19 cellular contexts compared by ENCODE assay signal in the genomic region with DNA sequence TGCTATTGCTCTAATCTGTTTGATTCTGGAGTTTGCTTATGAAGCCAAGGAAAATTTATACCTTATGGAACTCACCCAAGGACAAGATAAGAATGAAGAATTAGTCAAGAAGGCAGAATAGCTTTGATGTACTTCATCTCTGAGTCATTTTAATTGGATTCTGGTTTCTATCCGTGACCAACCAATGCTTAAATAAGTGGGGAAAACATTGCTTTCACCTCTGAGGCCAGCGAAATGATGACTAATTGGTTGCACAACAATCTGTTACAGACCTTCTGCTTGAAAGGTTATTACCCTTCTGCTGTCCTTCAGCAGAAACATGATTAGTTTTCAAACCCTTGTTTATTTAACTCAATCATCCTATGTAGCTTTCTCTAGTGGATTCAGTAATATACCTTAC.
"Had no signal": no experiment of that assay in that cellular context is flagged by ENCODE, and none has a peak within 500 bp of the region (broad histone marks: within the 10 kb centered on the region; RNA-seq: fewer than 3 reads in every experiment).

No MANE protein-coding gene starts in this region.

- DNase-seq: activated CD4-positive, alpha-beta T cell treated with anti-CD3 and anti-CD28 coated beads for 4 hours; activated CD4-positive, alpha-beta T cell treated with anti-CD3 and anti-CD28 coated beads, Interleukin-2, amount 50 U/mL, for 48 hours; activated CD4-positive, CD25-positive, alpha-beta regulatory T cell; activated CD8-positive, alpha-beta memory T cell treated with anti-CD3 and anti-CD28 coated beads, Interleukin-2, amount 50 U/mL, for 48 hours; activated naive CD4-positive, alpha-beta T cell treated with Interleukin-2 at 50 U/mL for 16 hours; activated naive CD8-positive, alpha-beta T cell treated with anti-CD3 and anti-CD28 coated beads for 36 hours; activated T-cell treated with anti-CD3 and anti-CD28 coated beads, Interleukin-2, amount 50 U/mL, for 48 hours; amniotic stem cell; lower lobe of right lung; naive B cell; occipital lobe; stimulated activated CD4-positive, alpha-beta T cell treated with anti-CD3 and anti-CD28 coated beads, Interleukin-12 subunit alpha, Interleukin-12 subunit beta, amount 100 ng/mL, for 4 hours; stimulated activated CD4-positive, alpha-beta T cell treated with anti-CD3 and anti-CD28 coated beads, Interleukin-4, amount 100 ng/mL, for 4 hours; stimulated activated naive CD8-positive, alpha-beta T cell treated with anti-CD3 and anti-CD28 coated beads, Interleukin-15, Interleukin-2, amounts not matched to agents 100 U/mL and 50 U/mL, for 24 hours; T-helper 9 cell; upper lobe of left lung had no signal

- H3K36me3 ChIP-seq: breast epithelium, esophagus muscularis mucosa, lower lobe of right lung, upper lobe of left lung had no signal

- H3K4me3 ChIP-seq: breast epithelium, esophagus muscularis mucosa, lower lobe of right lung, upper lobe of left lung had no signal

- H3K27me3 ChIP-seq: breast epithelium, esophagus muscularis mucosa, upper lobe of left lung had no signal

- H3K4me1 ChIP-seq: breast epithelium, esophagus muscularis mucosa, lower lobe of right lung, upper lobe of left lung had no signal

- H3K27ac ChIP-seq: breast epithelium, esophagus muscularis mucosa, lower lobe of right lung, upper lobe of left lung had no signal

- ATAC-seq: lower lobe of right lung; stimulated activated naive CD8-positive, alpha-beta T cell treated with anti-CD3 and anti-CD28 coated beads, Interleukin-15, Interleukin-2, amounts not matched to agents 100 U/mL and 50 U/mL, for 24 hours had no signal

- H3K9me3 ChIP-seq: breast epithelium, esophagus muscularis mucosa, lower lobe of right lung, upper lobe of left lung had no signal

- FAIRE-seq: keratinocyte had no signal
